8 cellular contexts compared by ENCODE assay signal in the genomic region with DNA sequence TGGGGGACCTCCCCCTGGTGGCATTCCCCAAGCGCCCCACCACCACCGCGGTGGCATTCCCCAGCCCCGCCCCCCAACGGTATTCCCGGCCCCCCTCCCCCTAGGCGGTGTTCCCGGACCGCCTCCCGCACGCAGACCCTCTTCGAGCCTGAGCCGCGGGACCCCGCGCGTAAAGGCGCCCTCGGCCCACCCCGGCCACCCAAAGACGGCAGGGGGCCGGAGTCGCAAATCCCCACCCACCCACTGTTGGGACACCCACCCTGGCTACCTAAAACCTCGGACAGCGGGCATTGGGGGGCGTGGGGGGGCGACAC. TPM values are rescaled to one million over a fixed set of nuclear protein-coding genes. Genes with fewer than 3 reads are reported as not detected.
DNase-seq lines count a peak whose midpoint lies in the region; ATAC-seq and TF ChIP-seq lines count a peak whose summit lies in the region.

No MANE protein-coding gene starts in this region.

- no peak overlapping the region for H3K9ac ChIP-seq in DND-41 (ENCODE audit: low read depth, low read length)
- H3K9ac ChIP-seq in parathyroid adenoma = no peak overlapping the region

- H3K27ac ChIP-seq in DND-41 (ENCODE audit: low read length) = no peak overlapping the region
- H3K27ac ChIP-seq in parathyroid adenoma = no peak overlapping the region

- H3K27me3 ChIP-seq in DND-41 (ENCODE audit: insufficient read depth, low read length, poor library complexity) (peaks cover 3% of the 10 kb centered on the region), parathyroid adenoma (ENCODE audit: control insufficient read depth, insufficient read depth, low read length) (no peaks in the 10 kb centered on the region)

- H3K9me3 ChIP-seq in DND-41 (ENCODE audit: insufficient read depth, low read length, severe bottlenecking) (no peaks in the 10 kb centered on the region), parathyroid adenoma (ENCODE audit: control insufficient read depth, low read length) (no peaks in the 10 kb centered on the region)

- H3K4me3 Mint-ChIP-seq in T-cell = peak overlapping the region; percentile 57 to 68 (median 67)

- TF ChIP-seq CTCF in DND-41 (IDR thresholded peaks at IDR 0.05; ENCODE audit: borderline replicate concordance, extremely low read depth, low read length, poor library complexity, severe bottlenecking) (no peak), fibroblast of mammary gland (conservative IDR thresholded peaks at IDR 0.05; ENCODE audit: control insufficient read depth, insufficient read depth, low read depth, low read length) (no peak), parathyroid adenoma (IDR thresholded peaks at IDR 0.05) (no peak)

- H3K4me1 ChIP-seq in DND-41 (ENCODE audit: insufficient read depth, low read length) = peaks cover 10% of the 10 kb centered on the region
- no peaks in the 10 kb centered on the region for H3K4me1 ChIP-seq in parathyroid adenoma

- CTCF ChIA-PET in T-cell (lab: Charles Lee) = no interaction called here

- H3K27me3 Mint-ChIP-seq in T-cell = peaks cover 23 to 34% of the 10 kb centered on the region in 2 donors

- H3K4me3 ChIP-seq in DND-41 (ENCODE audit: low read depth in 1 of 2, low read length in 2 of 2) (no peak overlapping the region), fibroblast of mammary gland (ENCODE audit: control insufficient read depth, low read depth, low read length) (peak overlapping the region; percentile 30), parathyroid adenoma (ENCODE audit: low read depth, low read length) (peak overlapping the region; percentile 51)

- H3K27ac Mint-ChIP-seq in T-cell = no peak overlapping the region

- H3K79me2 ChIP-seq in DND-41 (ENCODE audit: insufficient read depth, low read length) = no peaks in the 10 kb centered on the region
- H3K79me2 ChIP-seq in parathyroid adenoma = no peaks in the 10 kb centered on the region

- H2AFZ ChIP-seq in DND-41 (ENCODE audit: low read depth, low read length) (no peak overlapping the region), parathyroid adenoma (peak overlapping the region; percentile 88)

- no peaks in the 10 kb centered on the region for H4K20me1 ChIP-seq in DND-41 (ENCODE audit: insufficient read depth, low read length)

- no peak for ATAC-seq in DND-41 (ENCODE audit: insufficient read depth, low read depth)
- ATAC-seq in T-cell (replicated peaks in 1 of 4) = no peak
- no peak for ATAC-seq in HG03460 (IDR thresholded peaks at IDR 0.05; ENCODE audit: unreplicated experiment)
- ATAC-seq in HG03135 (IDR thresholded peaks at IDR 0.05; ENCODE audit: unreplicated experiment) = no peak

- no peaks in the 10 kb centered on the region for H3K9me3 Mint-ChIP-seq in T-cell

- peak overlapping the region; percentile 53; the same call in 1 of the 2 replicates for H3K4me2 ChIP-seq in DND-41 (ENCODE audit: insufficient read depth, low read length)
- H3K4me2 ChIP-seq in parathyroid adenoma (ENCODE audit: low read length) = peak overlapping the region; percentile 83

- H3K36me3 ChIP-seq in DND-41 (ENCODE audit: insufficient read depth, low read length) (no peaks in the 10 kb centered on the region), parathyroid adenoma (ENCODE audit: control insufficient read depth, insufficient read depth, low read length) (no peaks in the 10 kb centered on the region)

- POLR2A ChIA-PET in T-cell (lab: Charles Lee) = no interaction called here

- DNase-seq in DND-41 (no peak), T-cell (no peak), fibroblast of mammary gland (ENCODE audit: low read depth) (no peak), NCI-H2227 (lab: John Stamatoyannopoulos, UW; ENCODE audit: unreplicated experiment) (no peak), UCSD-AML1 (lab: John Stamatoyannopoulos, UW; ENCODE audit: unreplicated experiment) (no peak)

- no peaks in the 10 kb centered on the region for H3K36me3 Mint-ChIP-seq in T-cell

- H3K4me1 Mint-ChIP-seq in T-cell = peaks cover 7 to 11% (median 10%) of the 10 kb centered on the region in 3 donors

RNA-seq across cellular contexts. Expression of gene OLFM2, which starts 22.4 kb away (rescaled TPM):
- total RNA-seq in T-cell = 10 to 100 TPM in 3 of 5 donors, 1 to 10 TPM in 2; 6.0 to 18.0 (median 11.9) TPM

Comparison
In these comparisons a context has a peak if more than half of its experiments do, and no peak if none do; other contexts are left out.
1. H3K4me3 ChIP-seq: peak in fibroblast of mammary gland (single experiment) and parathyroid adenoma (single experiment); none in DND-41 (0 of 2).